In genomic region chr4:145546556-145546955, GRCh38 we compare ENCODE assay signal across 10 cellular contexts.
DNase-seq lines count a peak whose midpoint lies in the region; ATAC-seq and TF ChIP-seq lines count a peak whose summit lies in the region.
"Had no signal": no experiment of that assay in that cellular context is flagged by ENCODE, and none has a peak within 500 bp of the region (broad histone marks: within the 10 kb centered on the region; RNA-seq: fewer than 3 reads in every experiment).

No MANE protein-coding gene starts in this region.

- CTCF ChIA-PET in Calu3 (lab: Charles Lee), result interaction anchor here (1.2 kb wide), 1 partner anchor 152 kb away, joined by 3 read pairs; no protein-coding TSS in a partner anchor

- H3K27me3 ChIP-seq in endodermal cell (ENCODE audit: control insufficient read depth, insufficient read depth, low read length, poor library complexity, severe bottlenecking), result no peaks in the 10 kb centered on the region

- H3K4me3 ChIP-seq in endodermal cell (ENCODE audit: low read length), result no peak overlapping the region

- H3K27me3 Mint-ChIP-seq in Calu3 (ENCODE audit: unreplicated experiment) (no peaks in the 10 kb centered on the region), endodermal cell (ENCODE audit: insufficient read depth) (no peaks in the 10 kb centered on the region)

- DNase-seq in Calu3, result no peak
- DNase-seq in RPMI7951 (ENCODE audit: low read depth), result peak; percentile 67
- DNase-seq in endodermal cell, result no peak
- no peak for DNase-seq in sciatic nerve (ENCODE audit: low spot score)
- DNase-seq in OCI-M2 (lab: John Stamatoyannopoulos, UW; ENCODE audit: unreplicated experiment), result no peak
- no peak for DNase-seq in AML-193 (lab: John Stamatoyannopoulos, UW)
- no peak for DNase-seq in NOMO-1 treated with DMSO at 0.1 percent for 48 hours (lab: John Stamatoyannopoulos, UW; ENCODE audit: unreplicated experiment)
- DNase-seq: central memory CD4-positive, alpha-beta T cell; NCI-H2227 treated with DMSO at 0.1 percent for 48 hours had no signal

- no peak overlapping the region for H3K27ac ChIP-seq in endodermal cell (ENCODE audit: low read depth, low read length)

- H3K27ac Mint-ChIP-seq in Calu3 (ENCODE audit: unreplicated experiment) (peak overlapping the region; percentile 80), endodermal cell (peak overlapping the region; percentile 46)

- H3K4me1 Mint-ChIP-seq in Calu3 (ENCODE audit: low read depth, unreplicated experiment) (peaks cover 18% of the 10 kb centered on the region), endodermal cell (peaks cover 8% of the 10 kb centered on the region)

- H3K9me3 Mint-ChIP-seq in Calu3 (ENCODE audit: low read depth, unreplicated experiment), result no peaks in the 10 kb centered on the region
- H3K9me3 Mint-ChIP-seq in endodermal cell, result no peaks in the 10 kb centered on the region

- no peak for TF ChIP-seq CTCF in Calu3 (IDR thresholded peaks at IDR 0.05; ENCODE audit: unreplicated experiment)
- no peak for TF ChIP-seq CTCF in endodermal cell (conservative IDR thresholded peaks at IDR 0.05)

- BruUV-seq in Calu3 (replicated peaks; lab: Mats Ljungman, UMichigan), result no TSS peak

- no peaks in the 10 kb centered on the region for H3K9me3 ChIP-seq in endodermal cell (ENCODE audit: control insufficient read depth, low read length)

- intact Hi-C loops in Calu3 (cut with micrococcal nuclease; ENCODE audit: unreplicated experiment) (no loop called here), sciatic nerve (cut with DNase I) (no loop called here)

- H3K4me3 Mint-ChIP-seq in Calu3 (ENCODE audit: low read depth, unreplicated experiment) (no peak overlapping the region), endodermal cell (no peak overlapping the region)

- no peaks in the 10 kb centered on the region for H3K4me1 ChIP-seq in endodermal cell (ENCODE audit: control insufficient read depth, insufficient read depth, low read length)

- peaks cover 33% of the 10 kb centered on the region for H3K36me3 ChIP-seq in endodermal cell (ENCODE audit: control insufficient read depth, insufficient read depth, low read length)

- 89 to 93% methylated on average over 7 of the region's 7 CpGs for WGBS in endodermal cell (ENCODE audit: insufficient coverage in 1 of 2, insufficient read length in 1 of 2), 2 experiments

- H3K9ac ChIP-seq in endodermal cell (ENCODE audit: extremely low read depth, low read length, poor library complexity, severe bottlenecking), result no peak overlapping the region

- H3K36me3 Mint-ChIP-seq in Calu3 (ENCODE audit: insufficient read depth, unreplicated experiment) (no peaks in the 10 kb centered on the region), endodermal cell (ENCODE audit: low read depth) (peaks cover 42% of the 10 kb centered on the region)

- ATAC-seq in sciatic nerve, result peak; percentile 30
- no peak for ATAC-seq in HG02973 (IDR thresholded peaks at IDR 0.05; ENCODE audit: unreplicated experiment)
